In genomic region chr14:76876076-76876475, GRCh38 we compare ENCODE assay signal across 8 cellular contexts. TPM values are rescaled to one million over a fixed set of nuclear protein-coding genes. Genes with fewer than 3 reads are reported as not detected.
A peak's percentile ranks its signal among the peaks of the same experiment; 100 is the strongest.
DNase-seq lines count a peak whose midpoint lies in the region; ATAC-seq, FAIRE-seq and TF ChIP-seq lines count a peak whose summit lies in the region.

No MANE protein-coding gene starts in this region.

- H3K9ac ChIP-seq in kidney (ENCODE audit: low read length in 2 of 2), result no peak overlapping the region

- FAIRE-seq in GM19239 (lab: Jason Lieb, UNC) (peak; percentile 81), kidney (lab: Jason Lieb, UNC) (no peak)

- no peaks in the 10 kb centered on the region for H3K36me3 ChIP-seq in kidney (ENCODE audit: control insufficient read depth in 1 of 2, insufficient read depth in 2 of 2, low read length in 2 of 2)

- intact Hi-C loops in kidney (cut with DNase I), result loop anchor here (10.0 kb wide), 2 partner anchors 189 to 439 kb away; no protein-coding TSS in a partner anchor

- H3K4me3 ChIP-seq in WI38 (ENCODE audit: low read depth, low read length), result no peak overlapping the region
- H3K4me3 ChIP-seq in kidney (ENCODE audit: low read length in 2 of 2), result no peak overlapping the region

- TF ChIP-seq CTCF in WI38 (IDR thresholded peaks at IDR 0.05; ENCODE audit: low read depth, low read length) (peak; percentile 95), kidney (IDR thresholded peaks at IDR 0.05; ENCODE audit: borderline replicate concordance, extremely low read depth, insufficient read depth) (peak; percentile 94)

- H3K27ac ChIP-seq in kidney (ENCODE audit: low read depth in 2 of 2, low read length in 2 of 2), result no peak overlapping the region

- DNase-seq in ACHN (peak; percentile 66), GM19239 (ENCODE audit: insufficient read length, low spot score) (peak; percentile 58), NCI-H2196 treated with DMSO at 0.1 percent for 48 hours (lab: John Stamatoyannopoulos, UW; ENCODE audit: unreplicated experiment) (peak; percentile 64), kidney (no peak)
- peak; percentile 43 for DNase-seq in central memory CD4-positive, alpha-beta T cell
- peak; percentile 30 to 34 for DNase-seq in stimulated activated CD4-positive, alpha-beta T cell treated with anti-CD3 and anti-CD28 coated beads, Interleukin-1b, Interleukin-23, amount 100 ng/mL, for 4 hours (ENCODE audit: low read depth in 2 of 2)

- H3K9me3 ChIP-seq in kidney (ENCODE audit: control insufficient read depth in 1 of 2, low read length in 2 of 2), result no peaks in the 10 kb centered on the region

- H3K4me1 ChIP-seq in kidney (ENCODE audit: control insufficient read depth in 1 of 2, insufficient read depth in 1 of 2, low read depth in 1 of 2, low read length in 2 of 2), result no peaks in the 10 kb centered on the region

- in situ Hi-C loops in ACHN (cut with HindIII; ENCODE audit: low pct_ligation_motif_present, low pct_unique_long_range_greater_than_20kb, low sequenced_read_pairs), result no loop called here

- ATAC-seq in GM18498 (IDR thresholded peaks at IDR 0.05; ENCODE audit: unreplicated experiment), result no peak

RNA-seq across cellular contexts. Expression of gene LRRC74A, which starts 49.9 kb away (rescaled TPM):
- total RNA-seq in kidney, result not detected
- not detected for polyA plus RNA-seq in kidney (ENCODE audit: insufficient read depth, low read depth, low replicate concordance)
